In the genomic region with DNA sequence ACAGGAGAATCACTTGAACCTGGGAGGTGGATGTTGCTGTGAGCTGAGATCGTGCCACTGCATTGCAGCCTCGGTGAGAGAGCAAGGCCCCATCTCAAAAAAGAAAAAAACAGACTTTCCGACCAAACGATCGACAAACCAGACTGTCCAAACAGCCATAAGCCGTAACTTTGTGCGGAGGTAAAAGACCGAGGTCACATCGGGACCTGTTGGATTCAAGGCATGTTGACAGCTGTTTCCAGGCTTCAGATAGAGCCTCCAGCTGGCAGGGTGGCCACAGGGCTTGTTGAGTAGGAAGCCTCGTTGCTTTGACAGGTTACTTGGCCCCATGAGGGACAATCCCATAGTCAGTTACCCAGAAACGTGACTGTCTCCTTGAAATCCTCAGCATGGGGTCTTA, we compare ENCODE assay signal across 1 cellular context.
TF ChIP-seq lines count a peak whose summit lies in the region.

No MANE protein-coding gene starts in this region.

TF ChIP-seq in IMR-90, 13 proteins besides CTCF, POLR2A, EP300 and RAD21 (continued from another document):
- TF ChIP-seq, protein P1, sequence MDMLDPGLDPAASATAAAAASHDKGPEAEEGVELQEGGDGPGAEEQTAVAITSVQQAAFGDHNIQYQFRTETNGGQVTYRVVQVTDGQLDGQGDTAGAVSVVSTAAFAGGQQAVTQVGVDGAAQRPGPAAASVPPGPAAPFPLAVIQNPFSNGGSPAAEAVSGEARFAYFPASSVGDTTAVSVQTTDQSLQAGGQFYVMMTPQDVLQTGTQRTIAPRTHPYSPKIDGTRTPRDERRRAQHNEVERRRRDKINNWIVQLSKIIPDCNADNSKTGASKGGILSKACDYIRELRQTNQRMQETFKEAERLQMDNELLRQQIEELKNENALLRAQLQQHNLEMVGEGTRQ (IDR thresholded peaks at IDR 0.05; ENCODE audit: low read depth, low read length) = no peak
- TF ChIP-seq BHLHE40 (IDR thresholded peaks at IDR 0.05; ENCODE audit: low read depth, low read length) (no peak), RFX5 (IDR thresholded peaks at IDR 0.05; ENCODE audit: low read depth, low read length) (no peak), MAFK (IDR thresholded peaks at IDR 0.05; ENCODE audit: low read depth, low read length) (no peak), MXI1 (IDR thresholded peaks at IDR 0.05; ENCODE audit: borderline replicate concordance, low read depth, low read length) (no peak), SMC3 (IDR thresholded peaks at IDR 0.05; ENCODE audit: low read depth, low read length) (no peak), CHD1 (IDR thresholded peaks at IDR 0.05; ENCODE audit: low read depth, low read length) (no peak), RCOR1 (IDR thresholded peaks at IDR 0.05; ENCODE audit: insufficient replicate concordance, low read length) (no peak), CEBPB (IDR thresholded peaks at IDR 0.05; ENCODE audit: low read depth, low read length) (no peak)
